In the genomic region with DNA sequence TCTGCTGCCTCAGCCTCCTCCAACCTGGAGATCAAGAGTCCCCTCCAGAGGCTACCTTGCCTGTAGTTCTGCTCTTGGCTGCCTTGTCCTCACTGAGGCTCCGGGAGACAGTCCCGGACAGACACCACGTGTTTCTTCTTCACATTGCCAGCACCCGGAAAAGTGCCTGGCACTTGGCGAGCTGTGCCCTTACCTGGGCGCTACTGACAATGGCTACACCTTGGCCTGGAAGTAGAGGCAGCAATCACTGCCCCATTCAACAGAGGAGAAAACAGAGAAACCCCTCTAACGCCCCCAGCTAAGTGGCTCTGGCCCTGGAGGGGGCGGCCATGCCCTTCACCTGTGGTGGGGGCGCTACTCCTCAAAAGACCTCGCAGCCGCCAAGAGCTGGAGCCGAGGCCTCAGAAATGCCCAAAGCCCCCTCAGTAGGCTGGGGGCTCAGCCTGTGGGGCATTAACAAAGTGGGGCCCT, we compare ENCODE assay signal across 1 cellular context.
TF ChIP-seq lines count a peak whose summit lies in the region.

No MANE protein-coding gene starts in this region.

TF ChIP-seq in GM23338, 12 proteins besides CTCF, POLR2A, EP300 and RAD21 (continued from another document):
- TF ChIP-seq, protein P1, sequence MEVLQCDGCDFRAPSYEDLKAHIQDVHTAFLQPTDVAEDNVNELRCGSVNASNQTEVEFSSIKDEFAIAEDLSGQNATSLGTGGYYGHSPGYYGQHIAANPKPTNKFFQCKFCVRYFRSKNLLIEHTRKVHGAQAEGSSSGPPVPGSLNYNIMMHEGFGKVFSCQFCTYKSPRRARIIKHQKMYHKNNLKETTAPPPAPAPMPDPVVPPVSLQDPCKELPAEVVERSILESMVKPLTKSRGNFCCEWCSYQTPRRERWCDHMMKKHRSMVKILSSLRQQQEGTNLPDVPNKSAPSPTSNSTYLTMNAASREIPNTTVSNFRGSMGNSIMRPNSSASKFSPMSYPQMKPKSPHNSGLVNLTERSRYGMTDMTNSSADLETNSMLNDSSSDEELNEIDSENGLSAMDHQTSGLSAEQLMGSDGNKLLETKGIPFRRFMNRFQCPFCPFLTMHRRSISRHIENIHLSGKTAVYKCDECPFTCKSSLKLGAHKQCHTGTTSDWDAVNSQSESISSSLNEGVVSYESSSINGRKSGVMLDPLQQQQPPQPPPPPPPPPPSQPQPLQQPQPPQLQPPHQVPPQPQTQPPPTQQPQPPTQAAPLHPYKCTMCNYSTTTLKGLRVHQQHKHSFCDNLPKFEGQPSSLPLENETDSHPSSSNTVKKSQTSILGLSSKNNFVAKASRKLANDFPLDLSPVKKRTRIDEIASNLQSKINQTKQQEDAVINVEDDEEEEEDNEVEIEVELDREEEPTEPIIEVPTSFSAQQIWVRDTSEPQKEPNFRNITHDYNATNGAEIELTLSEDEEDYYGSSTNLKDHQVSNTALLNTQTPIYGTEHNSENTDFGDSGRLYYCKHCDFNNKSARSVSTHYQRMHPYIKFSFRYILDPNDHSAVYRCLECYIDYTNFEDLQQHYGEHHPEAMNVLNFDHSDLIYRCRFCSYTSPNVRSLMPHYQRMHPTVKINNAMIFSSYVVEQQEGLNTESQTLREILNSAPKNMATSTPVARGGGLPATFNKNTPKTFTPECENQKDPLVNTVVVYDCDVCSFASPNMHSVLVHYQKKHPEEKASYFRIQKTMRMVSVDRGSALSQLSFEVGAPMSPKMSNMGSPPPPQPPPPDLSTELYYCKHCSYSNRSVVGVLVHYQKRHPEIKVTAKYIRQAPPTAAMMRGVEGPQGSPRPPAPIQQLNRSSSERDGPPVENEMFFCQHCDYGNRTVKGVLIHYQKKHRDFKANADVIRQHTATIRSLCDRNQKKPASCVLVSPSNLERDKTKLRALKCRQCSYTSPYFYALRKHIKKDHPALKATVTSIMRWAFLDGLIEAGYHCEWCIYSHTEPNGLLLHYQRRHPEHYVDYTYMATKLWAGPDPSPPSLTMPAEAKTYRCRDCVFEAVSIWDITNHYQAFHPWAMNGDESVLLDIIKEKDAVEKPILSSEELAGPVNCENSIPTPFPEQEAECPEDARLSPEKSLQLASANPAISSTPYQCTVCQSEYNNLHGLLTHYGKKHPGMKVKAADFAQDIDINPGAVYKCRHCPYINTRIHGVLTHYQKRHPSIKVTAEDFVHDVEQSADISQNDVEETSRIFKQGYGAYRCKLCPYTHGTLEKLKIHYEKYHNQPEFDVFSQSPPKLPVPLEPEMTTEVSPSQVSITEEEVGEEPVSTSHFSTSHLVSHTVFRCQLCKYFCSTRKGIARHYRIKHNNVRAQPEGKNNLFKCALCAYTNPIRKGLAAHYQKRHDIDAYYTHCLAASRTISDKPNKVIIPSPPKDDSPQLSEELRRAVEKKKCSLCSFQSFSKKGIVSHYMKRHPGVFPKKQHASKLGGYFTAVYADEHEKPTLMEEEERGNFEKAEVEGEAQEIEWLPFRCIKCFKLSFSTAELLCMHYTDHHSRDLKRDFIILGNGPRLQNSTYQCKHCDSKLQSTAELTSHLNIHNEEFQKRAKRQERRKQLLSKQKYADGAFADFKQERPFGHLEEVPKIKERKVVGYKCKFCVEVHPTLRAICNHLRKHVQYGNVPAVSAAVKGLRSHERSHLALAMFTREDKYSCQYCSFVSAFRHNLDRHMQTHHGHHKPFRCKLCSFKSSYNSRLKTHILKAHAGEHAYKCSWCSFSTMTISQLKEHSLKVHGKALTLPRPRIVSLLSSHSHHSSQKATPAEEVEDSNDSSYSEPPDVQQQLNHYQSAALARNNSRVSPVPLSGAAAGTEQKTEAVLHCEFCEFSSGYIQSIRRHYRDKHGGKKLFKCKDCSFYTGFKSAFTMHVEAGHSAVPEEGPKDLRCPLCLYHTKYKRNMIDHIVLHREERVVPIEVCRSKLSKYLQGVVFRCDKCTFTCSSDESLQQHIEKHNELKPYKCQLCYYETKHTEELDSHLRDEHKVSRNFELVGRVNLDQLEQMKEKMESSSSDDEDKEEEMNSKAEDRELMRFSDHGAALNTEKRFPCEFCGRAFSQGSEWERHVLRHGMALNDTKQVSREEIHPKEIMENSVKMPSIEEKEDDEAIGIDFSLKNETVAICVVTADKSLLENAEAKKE (CRISPR knock-in tag; IDR thresholded peaks at IDR 0.05): no peak
- TF ChIP-seq, protein P2, sequence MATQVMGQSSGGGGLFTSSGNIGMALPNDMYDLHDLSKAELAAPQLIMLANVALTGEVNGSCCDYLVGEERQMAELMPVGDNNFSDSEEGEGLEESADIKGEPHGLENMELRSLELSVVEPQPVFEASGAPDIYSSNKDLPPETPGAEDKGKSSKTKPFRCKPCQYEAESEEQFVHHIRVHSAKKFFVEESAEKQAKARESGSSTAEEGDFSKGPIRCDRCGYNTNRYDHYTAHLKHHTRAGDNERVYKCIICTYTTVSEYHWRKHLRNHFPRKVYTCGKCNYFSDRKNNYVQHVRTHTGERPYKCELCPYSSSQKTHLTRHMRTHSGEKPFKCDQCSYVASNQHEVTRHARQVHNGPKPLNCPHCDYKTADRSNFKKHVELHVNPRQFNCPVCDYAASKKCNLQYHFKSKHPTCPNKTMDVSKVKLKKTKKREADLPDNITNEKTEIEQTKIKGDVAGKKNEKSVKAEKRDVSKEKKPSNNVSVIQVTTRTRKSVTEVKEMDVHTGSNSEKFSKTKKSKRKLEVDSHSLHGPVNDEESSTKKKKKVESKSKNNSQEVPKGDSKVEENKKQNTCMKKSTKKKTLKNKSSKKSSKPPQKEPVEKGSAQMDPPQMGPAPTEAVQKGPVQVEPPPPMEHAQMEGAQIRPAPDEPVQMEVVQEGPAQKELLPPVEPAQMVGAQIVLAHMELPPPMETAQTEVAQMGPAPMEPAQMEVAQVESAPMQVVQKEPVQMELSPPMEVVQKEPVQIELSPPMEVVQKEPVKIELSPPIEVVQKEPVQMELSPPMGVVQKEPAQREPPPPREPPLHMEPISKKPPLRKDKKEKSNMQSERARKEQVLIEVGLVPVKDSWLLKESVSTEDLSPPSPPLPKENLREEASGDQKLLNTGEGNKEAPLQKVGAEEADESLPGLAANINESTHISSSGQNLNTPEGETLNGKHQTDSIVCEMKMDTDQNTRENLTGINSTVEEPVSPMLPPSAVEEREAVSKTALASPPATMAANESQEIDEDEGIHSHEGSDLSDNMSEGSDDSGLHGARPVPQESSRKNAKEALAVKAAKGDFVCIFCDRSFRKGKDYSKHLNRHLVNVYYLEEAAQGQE (IDR thresholded peaks at IDR 0.05; ENCODE audit: unreplicated experiment): no peak
- TF ChIP-seq CREB1 (CRISPR knock-in tag; IDR thresholded peaks at IDR 0.05; ENCODE audit: low read depth): no peak
